ENCODE assay signal across 9 cellular contexts in the genomic region with DNA sequence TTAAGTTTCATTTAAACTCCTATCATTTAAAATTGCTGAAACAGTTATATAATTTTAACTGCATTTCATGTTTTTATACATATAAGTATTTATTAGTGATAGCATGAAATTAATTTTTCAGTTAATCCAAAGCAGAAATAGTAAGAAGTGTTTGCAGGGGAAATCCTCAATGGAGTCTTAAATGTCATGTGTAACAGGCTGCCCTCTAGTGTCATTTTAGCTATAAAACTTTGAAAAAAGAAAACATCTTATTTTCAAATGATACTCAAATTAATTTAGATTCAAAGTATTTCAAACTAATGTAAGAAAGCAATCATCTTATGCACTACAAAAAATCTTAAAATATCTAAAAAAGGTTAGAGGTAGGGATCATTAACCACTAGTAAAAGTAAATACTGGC. TPM values are rescaled to one million over a fixed set of nuclear protein-coding genes. Genes with fewer than 3 reads are reported as not detected.
DNase-seq lines count a peak whose midpoint lies in the region; ATAC-seq and TF ChIP-seq lines count a peak whose summit lies in the region.
"Had no signal": no experiment of that assay in that cellular context is flagged by ENCODE, and none has a peak within 500 bp of the region (broad histone marks: within the 10 kb centered on the region; RNA-seq: fewer than 3 reads in every experiment).

No MANE protein-coding gene starts in this region.

- H3K27ac ChIP-seq in GM23248 (no peak overlapping the region), foreskin keratinocyte (no peak overlapping the region)

- H3K4me2 ChIP-seq in GM23248 (ENCODE audit: unreplicated experiment): no peak overlapping the region

- H3K27me3 ChIP-seq in GM23248 (replicated peaks; ENCODE audit: insufficient read depth) (no peaks in the 10 kb centered on the region), foreskin keratinocyte (no peaks in the 10 kb centered on the region)

- no peak overlapping the region for H3K4me3 Mint-ChIP-seq in activated naive CD8-positive, alpha-beta T cell treated with anti-CD3 and anti-CD28 coated beads, Interleukin-2, amount 50 U/mL, for 24 hours
- H3K4me3 Mint-ChIP-seq: central memory CD8-positive, alpha-beta T cell had no signal

- no peak overlapping the region for H3K27ac Mint-ChIP-seq in activated naive CD8-positive, alpha-beta T cell treated with anti-CD3 and anti-CD28 coated beads, Interleukin-2, amount 50 U/mL, for 24 hours

- H3K79me2 ChIP-seq in GM23248 (ENCODE audit: insufficient read depth): no peaks in the 10 kb centered on the region

- peak; percentile 34 for TF ChIP-seq CTCF in AG09309 (IDR thresholded peaks at IDR 0.05; ENCODE audit: control insufficient read depth, insufficient read depth, low read depth, low read length, missing control alignments)
- peak; percentile 59 for TF ChIP-seq CTCF in foreskin keratinocyte (conservative IDR thresholded peaks at IDR 0.05)

- peaks cover 3% of the 10 kb centered on the region for H3F3A ChIP-seq in GM23248 (ENCODE audit: insufficient read depth)

- no peak for DNase-seq in AG09309 (ENCODE audit: low read depth)
- DNase-seq in GM23248: peak; percentile 60
- DNase-seq in RPMI7951 (ENCODE audit: low read depth): peak; percentile 10
- no peak for DNase-seq in foreskin keratinocyte
- no peak for DNase-seq in activated naive CD8-positive, alpha-beta T cell treated with anti-CD3 and anti-CD28 coated beads, Interleukin-2, amount 50 U/mL, for 24 hours
- no peak for DNase-seq in Right ventricle myocardium inferior (ENCODE audit: missing footprints)

- H3K36me3 Mint-ChIP-seq in activated naive CD8-positive, alpha-beta T cell treated with anti-CD3 and anti-CD28 coated beads, Interleukin-2, amount 50 U/mL, for 24 hours (ENCODE audit: low read depth): peaks cover 25% of the 10 kb centered on the region

- H3K27me3 Mint-ChIP-seq in activated naive CD8-positive, alpha-beta T cell treated with anti-CD3 and anti-CD28 coated beads, Interleukin-2, amount 50 U/mL, for 24 hours: no peaks in the 10 kb centered on the region
- H3K27me3 Mint-ChIP-seq: central memory CD8-positive, alpha-beta T cell had no signal

- in situ Hi-C loops in GM23248 (cut with MboI): no loop called here

- no peaks in the 10 kb centered on the region for H3K36me3 ChIP-seq in GM23248 (ENCODE audit: low read depth)

- H3K4me3 ChIP-seq in AG09309 (ENCODE audit: control insufficient read depth, low read depth, low read length): no peak overlapping the region
- H3K4me3 ChIP-seq in GM23248: no peak overlapping the region

- H3K4me1 ChIP-seq in GM23248 (ENCODE audit: insufficient read depth): peaks cover 16% of the 10 kb centered on the region
- H3K4me1 ChIP-seq in foreskin keratinocyte: peaks cover 12% of the 10 kb centered on the region

- no peak overlapping the region for H3K9ac ChIP-seq in GM23248

- no peaks in the 10 kb centered on the region for H3K9me3 Mint-ChIP-seq in activated naive CD8-positive, alpha-beta T cell treated with anti-CD3 and anti-CD28 coated beads, Interleukin-2, amount 50 U/mL, for 24 hours
- H3K9me3 Mint-ChIP-seq: central memory CD8-positive, alpha-beta T cell had no signal

- intact Hi-C loops in Right ventricle myocardium inferior (cut with DNase I): loop anchor here (2.0 kb wide), 1 partner anchor 172 kb away; no protein-coding TSS in a partner anchor

- H3K9me2 ChIP-seq in GM23248 (ENCODE audit: insufficient read depth): no peaks in the 10 kb centered on the region

- H3K9me3 ChIP-seq in GM23248 (ENCODE audit: low read depth): no peaks in the 10 kb centered on the region

- ATAC-seq in foreskin keratinocyte: no peak
- no peak for ATAC-seq in GM19023 (IDR thresholded peaks at IDR 0.05; ENCODE audit: unreplicated experiment)
- no peak for ATAC-seq in activated naive CD8-positive, alpha-beta T cell treated with anti-CD3 and anti-CD28 coated beads, Interleukin-2, amount 50 U/mL, for 24 hours
- no peak for ATAC-seq in HG03159 (IDR thresholded peaks at IDR 0.05; ENCODE audit: unreplicated experiment)
- ATAC-seq in Right ventricle myocardium inferior: no peak

- H4K20me1 ChIP-seq in GM23248 (ENCODE audit: insufficient read depth): no peaks in the 10 kb centered on the region

- H2AFZ ChIP-seq in GM23248: no peak overlapping the region

- H3K4me1 Mint-ChIP-seq in activated naive CD8-positive, alpha-beta T cell treated with anti-CD3 and anti-CD28 coated beads, Interleukin-2, amount 50 U/mL, for 24 hours: peaks cover 44% of the 10 kb centered on the region

RNA-seq across cellular contexts. Expression of a gene that starts 27.1 kb away (rescaled TPM):
- total RNA-seq in GM23248 (2014; rRNA removed; shearing (Covaris generic)): 13.2 and 16.8 TPM in 2 replicates
- polyA plus RNA-seq in GM23248 (2016; fragmentation: Nextera tagmentation; extraction: Ambion mirVana) (7.8 and 9.7 TPM in 2 replicates), foreskin keratinocyte (3.0 and 3.9 TPM in 2 replicates)
- total RNA-seq in RPMI7951 (2014; rRNA removed; shearing (Covaris generic)): 12.3 and 16.8 TPM in 2 replicates
- total RNA-seq in foreskin keratinocyte (10.1 and 13.3 TPM in 2 replicates), Right ventricle myocardium inferior (34.2 TPM)

Comparison
In these comparisons a context has a peak if more than half of its experiments do, and no peak if none do; other contexts are left out.
1. DNase-seq: peak in GM23248 (single experiment) and RPMI7951 (single experiment); none in AG09309 (single experiment), foreskin keratinocyte (0 of 2), activated naive CD8-positive, alpha-beta T cell treated with anti-CD3 and anti-CD28 coated beads, Interleukin-2, amount 50 U/mL, for 24 hours (single experiment) and Right ventricle myocardium inferior (single experiment).